In genomic region chrX:16664059-16664458, GRCh38 we compare ENCODE assay signal across 23 cellular contexts. TPM values are rescaled to one million over a fixed set of nuclear protein-coding genes. Genes with fewer than 3 reads are reported as not detected.
DNase-seq lines count a peak whose midpoint lies in the region; ATAC-seq, FAIRE-seq and TF ChIP-seq lines count a peak whose summit lies in the region.
"Had no signal": no experiment of that assay in that cellular context is flagged by ENCODE, and none has a peak within 500 bp of the region (broad histone marks: within the 10 kb centered on the region; RNA-seq: fewer than 3 reads in every experiment).

No MANE protein-coding gene starts in this region.

- no peak overlapping the region for H3K4me2 ChIP-seq in astrocyte (ENCODE audit: low read length)
- no peak overlapping the region for H3K4me2 ChIP-seq in Karpas-422 (ENCODE audit: low read depth, low read length, poor library complexity, severe bottlenecking)

- TF ChIP-seq CTCF in A673 (conservative IDR thresholded peaks at IDR 0.05; ENCODE audit: low read depth, low read length) (no peak; the same call in 1 of the 2 replicates), astrocyte (IDR thresholded peaks at IDR 0.05; ENCODE audit: insufficient read depth, low read depth, low read length) (no peak)

- H3K79me2 ChIP-seq in astrocyte (ENCODE audit: insufficient read depth, low read length) = no peaks in the 10 kb centered on the region
- no peaks in the 10 kb centered on the region for H3K79me2 ChIP-seq in Karpas-422 (ENCODE audit: low read length)

- H3K27ac Mint-ChIP-seq in astrocyte (ENCODE audit: unreplicated experiment) = no peak overlapping the region
- no peak overlapping the region for H3K27ac Mint-ChIP-seq in activated T-helper 17 cell treated with anti-CD3 and anti-CD28 coated beads, Interleukin-2, amount 50 U/mL, for 72 hours
- H3K27ac Mint-ChIP-seq: endodermal cell had no signal

- H3K9me3 Mint-ChIP-seq in astrocyte (ENCODE audit: unreplicated experiment) = no peaks in the 10 kb centered on the region
- H3K9me3 Mint-ChIP-seq in activated T-cell treated with anti-CD3 and anti-CD28 coated beads, Interleukin-2, amount 50 U/mL, for 4 hours = no peaks in the 10 kb centered on the region
- no peaks in the 10 kb centered on the region for H3K9me3 Mint-ChIP-seq in activated T-helper 17 cell treated with anti-CD3 and anti-CD28 coated beads, Interleukin-2, amount 50 U/mL, for 72 hours
- H3K9me3 Mint-ChIP-seq: activated naive CD4-positive, alpha-beta T cell treated with anti-CD3 and anti-CD28 coated beads, Interleukin-2, amount 50 U/mL, for 72 hours; endodermal cell; naive thymus-derived CD8-positive, alpha-beta T cell had no signal

- no peaks in the 10 kb centered on the region for H3K36me3 ChIP-seq in A673 (ENCODE audit: insufficient read depth, low read length, poor library complexity, severe bottlenecking)
- H3K36me3 ChIP-seq in astrocyte (ENCODE audit: insufficient read depth, low read length) = no peaks in the 10 kb centered on the region
- H3K36me3 ChIP-seq in Karpas-422 (ENCODE audit: insufficient read depth, low read length) = no peaks in the 10 kb centered on the region

- POLR2A ChIA-PET in A673 (lab: Charles Lee; ENCODE audit: low non-redundant PET) = no interaction called here

- FAIRE-seq in astrocyte (lab: Jason Lieb, UNC) = no peak
- FAIRE-seq: D721Med, urothelium cell line had no signal

- BruUV-seq in A673 (replicated peaks; lab: Mats Ljungman, UMichigan) = no TSS peak

- no peak overlapping the region for H3K27ac ChIP-seq in A673 (ENCODE audit: low read depth, low read length, poor library complexity, severe bottlenecking)
- H3K27ac ChIP-seq in astrocyte (ENCODE audit: low read depth, low read length) = peak overlapping the region; percentile 89
- H3K27ac ChIP-seq in Karpas-422 (ENCODE audit: low read length) = no peak overlapping the region
- H3K27ac ChIP-seq: psoas muscle, SK-N-MC, stomach had no signal

- CTCF ChIA-PET in A673 (lab: Charles Lee) = interaction anchor here (0.6 kb wide), 1 partner anchor 437 kb away, joined by 3 read pairs; no protein-coding TSS in a partner anchor

- H3K9me3 ChIP-seq in A673 (ENCODE audit: low read depth, low read length, poor library complexity, severe bottlenecking) (no peaks in the 10 kb centered on the region), astrocyte (ENCODE audit: insufficient read depth, low read depth, low read length) (no peaks in the 10 kb centered on the region), Karpas-422 (ENCODE audit: low read length) (no peaks in the 10 kb centered on the region)
- H3K9me3 ChIP-seq: psoas muscle, stomach had no signal

- ATAC-seq in activated T-cell treated with anti-CD3 and anti-CD28 coated beads, Interleukin-2, amount 50 U/mL, for 4 hours = no peak
- no peak for ATAC-seq in GM19035 (IDR thresholded peaks at IDR 0.05; ENCODE audit: unreplicated experiment)
- no peak for ATAC-seq in activated T-helper 17 cell treated with anti-CD3 and anti-CD28 coated beads, Interleukin-2, amount 50 U/mL, for 72 hours (replicated peaks)
- ATAC-seq: activated naive CD4-positive, alpha-beta T cell treated with anti-CD3 and anti-CD28 coated beads, Interleukin-2, amount 50 U/mL, for 72 hours; naive thymus-derived CD8-positive, alpha-beta T cell; psoas muscle had no signal

- DNase-seq in A673 (ENCODE audit: low spot score) = peak; percentile 11
- peak; percentile 54 for DNase-seq in HCEC 1CT
- peak; percentile 19 for DNase-seq in astrocyte (ENCODE audit: low read depth)
- DNase-seq in iris pigment epithelial cell (ENCODE audit: low read depth) = peak; percentile 43
- DNase-seq in activated T-cell treated with anti-CD3 and anti-CD28 coated beads, Interleukin-2, amount 50 U/mL, for 4 hours = no peak
- no peak for DNase-seq in Karpas-422
- DNase-seq: activated CD4-positive, alpha-beta T cell treated with anti-CD3 and anti-CD28 coated beads, Interleukin-2, amount 50 U/mL, for 1 hour; AML-193; central memory CD4-positive, alpha-beta T cell; endodermal cell; mammary epithelial cell; MM.1S; naive thymus-derived CD8-positive, alpha-beta T cell; NCI-H187 treated with DMSO at 0.1 percent for 48 hours; NCI-H446 treated with DMSO at 0.1 percent for 48 hours; psoas muscle; stomach had no signal

- H3K4me1 Mint-ChIP-seq in astrocyte (ENCODE audit: low read depth, unreplicated experiment) = peaks cover 20% of the 10 kb centered on the region
- H3K4me1 Mint-ChIP-seq in activated T-cell treated with anti-CD3 and anti-CD28 coated beads, Interleukin-2, amount 50 U/mL, for 4 hours (ENCODE audit: low read depth) = no peaks in the 10 kb centered on the region
- H3K4me1 Mint-ChIP-seq in activated T-helper 17 cell treated with anti-CD3 and anti-CD28 coated beads, Interleukin-2, amount 50 U/mL, for 72 hours = no peaks in the 10 kb centered on the region

- no peak overlapping the region for H3K4me3 Mint-ChIP-seq in astrocyte (ENCODE audit: unreplicated experiment)
- H3K4me3 Mint-ChIP-seq in activated T-cell treated with anti-CD3 and anti-CD28 coated beads, Interleukin-2, amount 50 U/mL, for 4 hours = no peak overlapping the region
- H3K4me3 Mint-ChIP-seq in activated T-helper 17 cell treated with anti-CD3 and anti-CD28 coated beads, Interleukin-2, amount 50 U/mL, for 72 hours = no peak overlapping the region
- H3K4me3 Mint-ChIP-seq: endodermal cell; naive thymus-derived CD8-positive, alpha-beta T cell had no signal

- no peak overlapping the region for H2AFZ ChIP-seq in astrocyte (ENCODE audit: low read depth, low read length)
- H2AFZ ChIP-seq in Karpas-422 (ENCODE audit: low read length) = no peak overlapping the region

- H3K27me3 ChIP-seq in A673 (replicated peaks; ENCODE audit: insufficient read depth, low read depth, low read length, poor library complexity) = no peaks in the 10 kb centered on the region
- no peaks in the 10 kb centered on the region for H3K27me3 ChIP-seq in astrocyte (ENCODE audit: insufficient read depth, low read length)
- H3K27me3 ChIP-seq in Karpas-422 (ENCODE audit: low read length) = no peaks in the 10 kb centered on the region
- H3K27me3 ChIP-seq: stomach had no signal

- H4K20me1 ChIP-seq in astrocyte (ENCODE audit: insufficient read depth, low read length) (no peaks in the 10 kb centered on the region), Karpas-422 (ENCODE audit: insufficient read depth, low read depth, low read length) (no peaks in the 10 kb centered on the region)

- H3K4me3 ChIP-seq in A673 (ENCODE audit: low read depth, low read length, poor library complexity, severe bottlenecking) = no peak overlapping the region
- no peak overlapping the region for H3K4me3 ChIP-seq in astrocyte (ENCODE audit: insufficient read depth, low read depth, low read length)
- H3K4me3 ChIP-seq in Karpas-422 (ENCODE audit: low read length) = no peak overlapping the region
- H3K4me3 ChIP-seq: psoas muscle, SK-N-MC, stomach had no signal

- H3K9ac ChIP-seq in astrocyte (ENCODE audit: low read length) = peak overlapping the region; percentile 47
- no peak overlapping the region for H3K9ac ChIP-seq in Karpas-422 (ENCODE audit: low read length)

- intact Hi-C loops in A673 (cut with micrococcal nuclease; ENCODE audit: unreplicated experiment) = no loop called here

- peaks cover 3% of the 10 kb centered on the region for H3K36me3 Mint-ChIP-seq in astrocyte (ENCODE audit: low read depth, unreplicated experiment)
- peaks cover 1% of the 10 kb centered on the region for H3K36me3 Mint-ChIP-seq in activated T-cell treated with anti-CD3 and anti-CD28 coated beads, Interleukin-2, amount 50 U/mL, for 4 hours (ENCODE audit: insufficient read depth)
- peaks cover 10% of the 10 kb centered on the region for H3K36me3 Mint-ChIP-seq in activated T-helper 17 cell treated with anti-CD3 and anti-CD28 coated beads, Interleukin-2, amount 50 U/mL, for 72 hours (ENCODE audit: low read depth)

- no peaks in the 10 kb centered on the region for H3K9me2 ChIP-seq in Karpas-422 (replicated peaks; ENCODE audit: insufficient read depth, low read length)

- H3K27me3 Mint-ChIP-seq in astrocyte (ENCODE audit: low read depth, unreplicated experiment) = no peaks in the 10 kb centered on the region
- no peaks in the 10 kb centered on the region for H3K27me3 Mint-ChIP-seq in activated T-cell treated with anti-CD3 and anti-CD28 coated beads, Interleukin-2, amount 50 U/mL, for 4 hours (ENCODE audit: low read depth)
- H3K27me3 Mint-ChIP-seq in activated T-helper 17 cell treated with anti-CD3 and anti-CD28 coated beads, Interleukin-2, amount 50 U/mL, for 72 hours = no peaks in the 10 kb centered on the region
- H3K27me3 Mint-ChIP-seq: naive thymus-derived CD8-positive, alpha-beta T cell had no signal

- H3K4me1 ChIP-seq in A673 (ENCODE audit: insufficient read depth, low read length, poor library complexity, severe bottlenecking) (no peaks in the 10 kb centered on the region), astrocyte (ENCODE audit: insufficient read depth, low read length) (peaks cover 18% of the 10 kb centered on the region), Karpas-422 (ENCODE audit: low read length) (no peaks in the 10 kb centered on the region)
- H3K4me1 ChIP-seq: psoas muscle had no signal

RNA-seq across cellular contexts. Expression of gene S100G, which starts 14.1 kb away (rescaled TPM):
- not detected in 2 replicates for total RNA-seq in A673 (2021)
- total RNA-seq in astrocyte = not detected in 2 replicates
- not detected for total RNA-seq in activated T-cell treated with anti-CD3 and anti-CD28 coated beads, Interleukin-2, amount 50 U/mL, for 4 hours
- not detected in 2 replicates for total RNA-seq in Karpas-422 (2014; rRNA removed; shearing (Covaris generic); ENCODE audit: low replicate concordance)
- not detected for total RNA-seq in activated T-helper 17 cell treated with anti-CD3 and anti-CD28 coated beads, Interleukin-2, amount 50 U/mL, for 72 hours
- total RNA-seq: activated naive CD4-positive, alpha-beta T cell treated with anti-CD3 and anti-CD28 coated beads, Interleukin-2, amount 50 U/mL, for 72 hours; endodermal cell; mammary epithelial cell; naive thymus-derived CD8-positive, alpha-beta T cell; psoas muscle; stomach had no signal

RNA-seq across cellular contexts. Expression of gene CTPS2, which starts 48.4 kb away (rescaled TPM):
- total RNA-seq in A673 (2021) = 15.6 and 20.5 TPM in 2 replicates
- total RNA-seq in astrocyte = 10.8 and 11.4 TPM in 2 replicates
- total RNA-seq in activated T-cell treated with anti-CD3 and anti-CD28 coated beads, Interleukin-2, amount 50 U/mL, for 4 hours = 1 to 10 TPM; 1.2 to 2.6 (median 1.5) TPM
- 14.3 and 18.9 TPM in 2 replicates for total RNA-seq in Karpas-422 (2014; rRNA removed; shearing (Covaris generic); ENCODE audit: low replicate concordance)
- total RNA-seq in activated T-helper 17 cell treated with anti-CD3 and anti-CD28 coated beads, Interleukin-2, amount 50 U/mL, for 72 hours = 1 to 10 TPM; 2.0 to 3.3 TPM

RNA-seq across cellular contexts. Expression of gene SYAP1, which starts 55.4 kb away (rescaled TPM):
- total RNA-seq in A673 (2021) (36.4 and 41.8 TPM in 2 replicates), astrocyte (35.5 and 39.2 TPM in 2 replicates)
- total RNA-seq in activated T-cell treated with anti-CD3 and anti-CD28 coated beads, Interleukin-2, amount 50 U/mL, for 4 hours = 10 to 100 TPM; 16.7 to 28.6 (median 19.3) TPM
- total RNA-seq in Karpas-422 (2014; rRNA removed; shearing (Covaris generic); ENCODE audit: low replicate concordance) = 31.2 and 40.9 TPM in 2 replicates
- total RNA-seq in activated T-helper 17 cell treated with anti-CD3 and anti-CD28 coated beads, Interleukin-2, amount 50 U/mL, for 72 hours = 10 to 100 TPM; 14.7 to 17.3 TPM

Comparison
In these comparisons a context has a peak if more than half of its experiments do, and no peak if none do; other contexts are left out.
1. DNase-seq: peak in A673 (single experiment), HCEC 1CT (single experiment), astrocyte (single experiment) and iris pigment epithelial cell (single experiment); none in activated T-cell treated with anti-CD3 and anti-CD28 coated beads, Interleukin-2, amount 50 U/mL, for 4 hours (single experiment) and Karpas-422 (single experiment).